In genomic region chr6:150323205-150323604, GRCh38 we compare ENCODE assay signal across 24 cellular contexts. TPM values are rescaled to one million over a fixed set of nuclear protein-coding genes. Genes with fewer than 3 reads are reported as not detected.
"Had no signal": no experiment of that assay in that cellular context is flagged by ENCODE, and none has a peak within 500 bp of the region (broad histone marks: within the 10 kb centered on the region; RNA-seq: fewer than 3 reads in every experiment).

No MANE protein-coding gene starts in this region.

- H3K9me3 ChIP-seq: prostate gland, tibial artery had no signal

- H3K27me3 ChIP-seq: foreskin keratinocyte, tibial artery had no signal

- H3K4me3 ChIP-seq: prostate gland, tibial artery had no signal

- ATAC-seq: activated CD4-positive, CD25-positive, alpha-beta regulatory T cell treated with anti-CD3 and anti-CD28 coated beads, Interleukin-2, amount 50 U/mL, for 24 hours; foreskin keratinocyte; naive thymus-derived CD8-positive, alpha-beta T cell; stimulated activated effector memory CD8-positive, alpha-beta T cell treated with anti-CD3 and anti-CD28 coated beads, Interleukin-12 subunit alpha, Interleukin-12 subunit beta, amount 100 ng/mL, for 72 hours; stimulated activated naive CD8-positive, alpha-beta T cell treated with anti-CD3 and anti-CD28 coated beads, Interleukin-15, amount 100 ng/mL, for 72 hours had no signal

- FAIRE-seq: small intestine, urothelium cell line had no signal

- H3K27ac ChIP-seq: foreskin keratinocyte, prostate gland, tibial artery, VCaP had no signal

- H3K36me3 ChIP-seq: prostate gland, tibial artery had no signal

- DNase-seq: activated CD4-positive, alpha-beta memory T cell treated with anti-CD3 and anti-CD28 coated beads, Interleukin-2, amount 10 ng/mL, durations not matched to agents 7 days and 5 days; activated CD4-positive, alpha-beta T cell treated with anti-CD3 and anti-CD28 coated beads, Interleukin-2, amount 10 ng/mL, durations not matched to agents 24 days and 14 days; activated effector memory CD4-positive, alpha-beta T cell treated with anti-CD3 and anti-CD28 coated beads, Interleukin-2, amount 50 U/mL, for 16 hours; activated naive CD4-positive, alpha-beta T cell treated with anti-CD3 and anti-CD28 coated beads, Interleukin-2, amount 10 ng/mL, durations not matched to agents 7 days and 5 days; foreskin keratinocyte; immature natural killer cell; naive thymus-derived CD8-positive, alpha-beta T cell; small intestine; stimulated activated CD4-positive, alpha-beta T cell treated with anti-CD3 and anti-CD28 coated beads, Interleukin-2, amount 100 ng/mL, for 24 hours; stimulated activated naive CD8-positive, alpha-beta T cell treated with anti-CD3 and anti-CD28 coated beads, Interleukin-15, amount 100 ng/mL, for 72 hours; tibial artery had no signal

RNA-seq across cellular contexts. Expression of gene IYD, which starts 45.6 kb away (rescaled TPM):
- total RNA-seq: activated CD4-positive, alpha-beta memory T cell treated with anti-CD3 and anti-CD28 coated beads, Interleukin-2, amount 10 ng/mL, durations not matched to agents 7 days and 5 days; activated CD4-positive, alpha-beta T cell treated with anti-CD3 and anti-CD28 coated beads, Interleukin-2, amount 10 ng/mL, durations not matched to agents 24 days and 14 days; cardiac septum; chondrocyte; epithelial cell of proximal tubule; fibroblast of lung; foreskin keratinocyte; kidney epithelial cell; naive thymus-derived CD8-positive, alpha-beta T cell; osteocyte; right cardiac atrium; T-helper 2 cell treated with Interferon-gamma antibody and Interleukin-4, amounts not matched to agents 100 ng/mL and 5 ng/mL, for 36 hours had no signal
- polyA plus RNA-seq: fibroblast of lung; foreskin keratinocyte; immature natural killer cell; naive thymus-derived CD8-positive, alpha-beta T cell; right cardiac atrium had no signal
